11 cellular contexts compared by ENCODE assay signal in the genomic region with DNA sequence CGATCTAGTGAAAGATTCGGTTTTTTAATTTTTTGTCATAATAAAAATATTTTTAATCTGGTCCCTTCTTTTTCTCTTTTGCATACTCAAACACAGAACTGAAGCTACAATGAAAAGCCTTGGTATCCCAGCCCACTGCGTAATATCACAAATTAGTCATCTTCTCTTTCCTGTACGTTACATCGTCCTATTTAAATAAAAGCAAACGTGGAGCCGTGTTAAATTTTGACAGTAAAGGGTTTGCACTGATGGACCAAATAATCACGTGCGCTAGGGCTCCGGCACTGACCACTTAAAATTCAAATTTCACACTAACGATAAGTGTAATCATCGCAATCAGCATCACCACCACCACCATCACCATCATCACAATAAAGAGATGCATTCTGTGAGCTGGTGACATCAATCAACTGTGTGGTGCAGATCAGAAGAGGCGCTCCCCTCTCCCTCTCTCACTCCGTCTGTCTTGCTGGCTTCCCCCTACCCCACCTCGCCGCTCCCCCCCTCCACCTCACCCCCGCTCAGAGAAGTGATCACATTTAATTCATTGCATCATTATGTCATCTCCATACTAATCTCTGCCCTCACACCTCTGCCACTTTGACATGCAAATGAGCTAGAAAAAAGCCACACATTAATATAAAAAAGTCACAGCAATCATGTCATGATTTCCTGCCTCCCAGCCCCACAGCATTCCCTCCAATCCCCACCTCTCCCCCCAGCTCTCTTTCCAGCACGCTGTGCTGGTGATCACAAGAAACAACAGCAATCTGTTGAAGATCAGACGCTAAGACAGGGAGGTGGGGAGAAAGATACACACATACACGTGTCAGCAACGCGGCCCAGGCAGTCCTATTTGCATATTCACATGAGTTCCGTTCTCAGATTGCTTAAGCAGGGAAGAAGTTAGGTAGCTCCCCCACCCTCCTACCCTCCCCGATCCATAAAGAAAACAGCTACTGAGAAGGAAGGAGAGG.
DNase-seq lines count a peak whose midpoint lies in the region; TF ChIP-seq lines count a peak whose summit lies in the region.
"Had no signal": no experiment of that assay in that cellular context is flagged by ENCODE, and none has a peak within 500 bp of the region (broad histone marks: within the 10 kb centered on the region; RNA-seq: fewer than 3 reads in every experiment).

No MANE protein-coding gene starts in this region.

- no peaks in the 10 kb centered on the region for H3K9me3 ChIP-seq in WERI-Rb-1 (ENCODE audit: severe bottlenecking)

- TF ChIP-seq CTCF in WERI-Rb-1 (IDR thresholded peaks at IDR 0.05; ENCODE audit: low read depth, low read length) (no peak), GM13977 (IDR thresholded peaks at IDR 0.05; ENCODE audit: extremely low read depth, insufficient read depth, missing control alignments) (no peak)

- no peaks in the 10 kb centered on the region for H3K9me3 Mint-ChIP-seq in activated CD4-positive, alpha-beta memory T cell treated with anti-CD3 and anti-CD28 coated beads, Interleukin-2, amount 10 ng/mL, durations not matched to agents 7 days and 5 days

- POLR2A ChIA-PET in activated CD4-positive, alpha-beta memory T cell treated with anti-CD3 and anti-CD28 coated beads, Interleukin-2, amount 10 ng/mL, durations not matched to agents 7 days and 5 days (lab: Charles Lee), result no interaction called here

- no peaks in the 10 kb centered on the region for H3K36me3 ChIP-seq in WERI-Rb-1

- H3K36me3 Mint-ChIP-seq in activated CD4-positive, alpha-beta memory T cell treated with anti-CD3 and anti-CD28 coated beads, Interleukin-2, amount 10 ng/mL, durations not matched to agents 7 days and 5 days (ENCODE audit: low read depth), result no peaks in the 10 kb centered on the region
- H3K36me3 Mint-ChIP-seq: activated CD8-positive, alpha-beta memory T cell treated with anti-CD3 and anti-CD28 coated beads, Interleukin-2, amount 10 ng/mL, durations not matched to agents 7 days and 5 days had no signal

- in situ Hi-C loops in GM13977 (cut with MboI; ENCODE audit: low pct_unique_long_range_greater_than_20kb, low sequenced_read_pairs, unreplicated experiment), result no loop called here

- CTCF ChIA-PET in activated CD4-positive, alpha-beta memory T cell treated with anti-CD3 and anti-CD28 coated beads, Interleukin-2, amount 10 ng/mL, durations not matched to agents 7 days and 5 days (lab: Charles Lee), result no interaction called here

- H3K27me3 Mint-ChIP-seq in activated CD4-positive, alpha-beta memory T cell treated with anti-CD3 and anti-CD28 coated beads, Interleukin-2, amount 10 ng/mL, durations not matched to agents 7 days and 5 days, result peaks cover 6% of the 10 kb centered on the region

- H3K4me3 Mint-ChIP-seq in activated CD4-positive, alpha-beta memory T cell treated with anti-CD3 and anti-CD28 coated beads, Interleukin-2, amount 10 ng/mL, durations not matched to agents 7 days and 5 days, result no peak overlapping the region
- H3K4me3 Mint-ChIP-seq: activated CD8-positive, alpha-beta memory T cell treated with anti-CD3 and anti-CD28 coated beads, Interleukin-2, amount 10 ng/mL, durations not matched to agents 7 days and 5 days had no signal

- no peak overlapping the region for H3K27ac Mint-ChIP-seq in activated CD4-positive, alpha-beta memory T cell treated with anti-CD3 and anti-CD28 coated beads, Interleukin-2, amount 10 ng/mL, durations not matched to agents 7 days and 5 days
- H3K27ac Mint-ChIP-seq: activated CD8-positive, alpha-beta memory T cell treated with anti-CD3 and anti-CD28 coated beads, Interleukin-2, amount 10 ng/mL, durations not matched to agents 7 days and 5 days had no signal

- DNase-seq in stimulated activated CD4-positive, alpha-beta T cell treated with anti-CD3 and anti-CD28 coated beads, Interleukin-15, amount 100 ng/mL, for 24 hours, result peak; percentile 6
- DNase-seq in stimulated activated CD4-positive, alpha-beta T cell treated with anti-CD3 and anti-CD28 coated beads, Interleukin-2, amount 100 ng/mL, for 48 hours, result no peak
- DNase-seq in WERI-Rb-1 (peak; percentile 22), left kidney (ENCODE audit: low read depth, low spot score) (peak; percentile 59), GM13977 (ENCODE audit: low spot score) (no peak), islet precursor cell (no peak), amniotic stem cell (lab: John Stamatoyannopoulos, UW) (no peak)
- DNase-seq in activated CD4-positive, alpha-beta memory T cell treated with anti-CD3 and anti-CD28 coated beads, Interleukin-2, amount 10 ng/mL, durations not matched to agents 7 days and 5 days, result no peak
- DNase-seq: activated CD8-positive, alpha-beta memory T cell treated with anti-CD3 and anti-CD28 coated beads, Interleukin-2, amount 10 ng/mL, durations not matched to agents 7 days and 5 days; DMS79; PC-9 had no signal

- no peak overlapping the region for H3K27ac ChIP-seq in WERI-Rb-1
- H3K27ac ChIP-seq: PC-9 had no signal

- peaks cover 28% of the 10 kb centered on the region for H3K27me3 ChIP-seq in WERI-Rb-1 (ENCODE audit: insufficient read depth, low read depth, severe bottlenecking)

- peak overlapping the region; percentile 34 for H3K4me3 ChIP-seq in WERI-Rb-1 (ENCODE audit: low read depth, low read length)
- H3K4me3 ChIP-seq: PC-9 had no signal

- H3K4me1 Mint-ChIP-seq in activated CD4-positive, alpha-beta memory T cell treated with anti-CD3 and anti-CD28 coated beads, Interleukin-2, amount 10 ng/mL, durations not matched to agents 7 days and 5 days, result no peaks in the 10 kb centered on the region
- H3K4me1 Mint-ChIP-seq: activated CD8-positive, alpha-beta memory T cell treated with anti-CD3 and anti-CD28 coated beads, Interleukin-2, amount 10 ng/mL, durations not matched to agents 7 days and 5 days had no signal

Comparison
In these comparisons a context has a peak if more than half of its experiments do, and no peak if none do; other contexts are left out.
1. DNase-seq: peak in stimulated activated CD4-positive, alpha-beta T cell treated with anti-CD3 and anti-CD28 coated beads, Interleukin-15, amount 100 ng/mL, for 24 hours (single experiment), WERI-Rb-1 (single experiment) and left kidney (single experiment); none in stimulated activated CD4-positive, alpha-beta T cell treated with anti-CD3 and anti-CD28 coated beads, Interleukin-2, amount 100 ng/mL, for 48 hours (0 of 2), activated CD4-positive, alpha-beta memory T cell treated with anti-CD3 and anti-CD28 coated beads, Interleukin-2, amount 10 ng/mL, durations not matched to agents 7 days and 5 days (single experiment), GM13977 (single experiment), islet precursor cell (single experiment) and amniotic stem cell (single experiment).